ENCODE assay signal across 8 cellular contexts in the genomic region with DNA sequence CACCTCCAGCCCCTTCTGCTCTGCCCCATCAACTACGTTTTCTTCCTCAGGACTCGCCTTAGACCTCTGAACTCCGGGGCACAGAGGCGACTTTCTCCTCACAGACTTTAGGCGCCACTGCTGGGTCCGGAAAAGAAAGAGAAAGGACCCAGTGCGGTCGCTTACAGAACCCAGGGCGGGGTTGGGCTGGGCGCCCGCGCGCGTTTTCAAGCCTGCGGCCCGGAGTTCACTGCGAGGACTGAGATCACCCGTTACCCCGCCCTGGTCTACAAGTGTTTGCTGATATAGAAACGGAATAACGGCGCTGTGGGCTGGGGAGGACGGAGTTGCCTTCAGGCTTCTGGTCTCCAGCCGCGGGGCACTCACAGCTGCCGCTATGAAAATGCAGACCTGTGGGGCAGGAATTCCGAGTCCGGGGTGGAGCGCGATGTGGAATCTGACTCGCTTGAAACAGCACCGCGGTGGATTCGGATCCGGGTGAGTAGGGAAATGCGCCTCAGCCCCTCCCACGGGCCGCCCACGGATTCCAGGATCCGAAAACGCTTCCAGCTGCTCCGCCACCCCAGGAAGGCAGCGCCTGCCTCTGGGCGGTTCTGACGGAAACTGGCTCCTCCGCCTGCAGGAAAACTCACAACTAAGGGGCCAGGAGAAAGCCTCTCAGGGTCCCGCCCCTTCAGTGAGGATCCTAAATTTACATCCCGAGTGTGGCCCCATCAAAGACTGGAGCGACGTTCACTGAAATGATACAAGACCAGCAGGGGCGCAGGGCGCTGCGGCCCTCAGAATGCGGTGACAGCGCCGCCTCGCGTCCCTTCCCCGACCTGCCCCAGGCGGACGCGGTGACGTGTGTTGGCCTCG. TPM values are rescaled to one million over a fixed set of nuclear protein-coding genes. Genes with fewer than 3 reads are reported as not detected.
DNase-seq lines count a peak whose midpoint lies in the region; ATAC-seq, FAIRE-seq and TF ChIP-seq lines count a peak whose summit lies in the region.

No MANE protein-coding gene starts in this region.

- H3K36me3 ChIP-seq in kidney (ENCODE audit: control insufficient read depth in 1 of 2, insufficient read depth in 2 of 2, low read length in 2 of 2) = no peaks in the 10 kb centered on the region

- intact Hi-C loops in kidney (cut with DNase I) = no loop called here

- H3K4me3 ChIP-seq in kidney (ENCODE audit: low read length in 2 of 2) = peak overlapping the region; percentile 81 to 84

- peaks cover 5 to 12% of the 10 kb centered on the region in 2 donors for H3K4me1 ChIP-seq in kidney (ENCODE audit: control insufficient read depth in 1 of 2, insufficient read depth in 1 of 2, low read depth in 1 of 2, low read length in 2 of 2)

- DNase-seq in NCI-H2196 (lab: John Stamatoyannopoulos, UW; ENCODE audit: unreplicated experiment) (peak; percentile 87), cerebellum (ENCODE audit: low spot score) (peak; percentile 57), kidney (peak; percentile 95)
- peak; percentile 86 for DNase-seq in activated CD4-positive, CD25-positive, alpha-beta regulatory T cell treated with anti-CD3 and anti-CD28 coated beads, Interleukin-2, amount 50 U/mL, for 72 hours
- DNase-seq in stimulated activated CD4-positive, alpha-beta T cell treated with anti-CD3 and anti-CD28 coated beads, Interleukin-15, amount 100 ng/mL, for 1 hour (ENCODE audit: low read depth in 1 of 2, low spot score in 1 of 2) = peak; percentile 68 to 78

- TF ChIP-seq CTCF in 22Rv1 (IDR thresholded peaks at IDR 0.05) = peak; percentile 98
- peak; percentile 94 for TF ChIP-seq CTCF in kidney (IDR thresholded peaks at IDR 0.05; ENCODE audit: borderline replicate concordance, extremely low read depth, insufficient read depth)

- H3K27ac ChIP-seq in 22Rv1 = peak overlapping the region; percentile 51
- peak overlapping the region; percentile 86 to 93 for H3K27ac ChIP-seq in kidney (ENCODE audit: low read depth in 2 of 2, low read length in 2 of 2)

- H3K9ac ChIP-seq in kidney (ENCODE audit: low read length in 2 of 2) = peak overlapping the region; percentile 26 to 77

- peak; percentile 75 for ATAC-seq in GM18502 (IDR thresholded peaks at IDR 0.05; ENCODE audit: poor library complexity, unreplicated experiment)
- peak; percentile 47 for ATAC-seq in HG02981 (IDR thresholded peaks at IDR 0.05; ENCODE audit: unreplicated experiment)

- no peaks in the 10 kb centered on the region for H3K9me3 ChIP-seq in kidney (ENCODE audit: control insufficient read depth in 1 of 2, low read length in 2 of 2)

- no peak for FAIRE-seq in kidney (lab: Jason Lieb, UNC)

RNA-seq across cellular contexts. Expression of gene HLA-F, which starts 29.4 kb away (rescaled TPM):
- total RNA-seq in cerebellum (2.4 TPM), kidney (87.8 TPM)
- 52.1 TPM for polyA plus RNA-seq in kidney (ENCODE audit: insufficient read depth, low read depth, low replicate concordance)

Comparison
In these comparisons a context has a peak if more than half of its experiments do, and no peak if none do; other contexts are left out.
1. Peak in every context shown above with its lines: DNase-seq, ATAC-seq, H3K4me3 ChIP-seq and H3K27ac ChIP-seq.
2. RNA of gene HLA-F, which starts 29.4 kb away (total RNA-seq): 87.8 TPM in kidney (single experiment); 2.4 TPM in cerebellum (single experiment); every median in the first group is over 10 times any median in the second.